In the genomic region with DNA sequence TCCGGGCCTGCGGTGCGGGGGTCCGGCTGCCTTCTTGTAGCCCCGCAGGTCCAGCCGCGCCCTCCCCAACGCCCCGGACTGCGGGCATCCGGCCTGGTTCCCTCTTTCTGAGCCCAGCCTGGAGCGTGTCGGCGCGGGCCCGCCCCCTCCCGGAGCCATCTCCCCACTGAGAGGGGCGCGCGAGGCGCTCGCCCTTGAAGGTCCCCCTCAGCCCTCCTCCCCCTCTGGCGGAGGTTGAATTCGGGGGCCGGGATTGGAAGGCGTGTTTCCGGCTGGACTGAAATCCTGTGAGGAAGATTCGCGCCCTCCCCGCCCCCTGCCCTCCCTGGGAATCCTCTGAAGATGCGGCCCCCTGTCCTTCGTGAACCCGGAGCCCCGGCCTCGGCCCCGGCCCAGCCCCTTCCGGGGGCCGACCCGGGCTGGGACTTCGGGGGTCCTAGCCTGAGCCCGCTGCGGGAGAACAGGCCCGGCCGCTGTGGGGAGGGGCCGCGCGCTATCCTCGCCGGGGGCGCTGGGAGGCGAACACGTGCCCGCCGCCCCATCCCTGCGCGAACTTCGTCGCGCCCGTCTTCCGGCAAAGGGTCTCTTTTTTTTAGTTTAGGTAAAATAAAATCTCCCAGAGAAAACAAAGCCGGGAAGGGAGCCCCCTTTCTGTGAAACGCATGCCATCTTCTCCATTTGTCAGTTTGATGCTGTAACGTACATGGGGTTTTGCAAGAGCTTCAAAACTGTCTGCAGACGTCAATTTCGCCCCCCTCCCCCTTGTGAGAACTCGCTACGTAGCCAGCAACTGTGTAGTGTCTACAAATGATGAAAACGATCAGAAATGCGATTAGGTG, we compare ENCODE assay signal across 8 cellular contexts. TPM values are rescaled to one million over a fixed set of nuclear protein-coding genes. Genes with fewer than 3 reads are reported as not detected.
DNase-seq lines count a peak whose midpoint lies in the region; ATAC-seq and TF ChIP-seq lines count a peak whose summit lies in the region.

No MANE protein-coding gene starts in this region.

- TF ChIP-seq CTCF in WI38 (IDR thresholded peaks at IDR 0.05; ENCODE audit: low read depth, low read length) (0 out of 2 replicates have a peak, but pooled peaks have one; percentile 3), mammary epithelial cell (conservative IDR thresholded peaks at IDR 0.05 in 1 of 2, IDR thresholded peaks at IDR 0.05 in 1 of 2; ENCODE audit: extremely low read depth in 1 of 2, insufficient read depth in 1 of 2, low read depth in 1 of 2, low read length in 2 of 2) (peak in 1 of 2 donors; percentile 27)

- peak overlapping the region; percentile 88 for H3K9ac ChIP-seq in mammary epithelial cell (ENCODE audit: insufficient read depth, low read length)

- peaks cover 4% of the 10 kb centered on the region for H3K4me1 ChIP-seq in mammary epithelial cell (ENCODE audit: insufficient read depth, low read length)

- no peaks in the 10 kb centered on the region for H3K9me3 ChIP-seq in mammary epithelial cell (replicated peaks; ENCODE audit: insufficient read depth, low read length)

- BruUV-seq in mammary epithelial cell (replicated peaks; lab: Mats Ljungman, UMichigan), result TSS peak; percentile 44

- peaks cover 35% of the 10 kb centered on the region for H3K79me2 ChIP-seq in mammary epithelial cell (ENCODE audit: insufficient read depth, low read length)

- H3K27ac ChIP-seq in mammary epithelial cell (ENCODE audit: insufficient read depth, low read depth, low read length), result peak overlapping the region; percentile 88

- CTCF ChIA-PET in mammary epithelial cell (lab: Charles Lee; ENCODE audit: low non-redundant PET), result interaction anchor here (0.5 to 0.7 kb wide), 2 partner anchors 78 to 126 kb away, joined by 3 read pairs; no protein-coding TSS in a partner anchor

- no peaks in the 10 kb centered on the region for H3K27me3 ChIP-seq in mammary epithelial cell (ENCODE audit: insufficient read depth, low read length)

- no peaks in the 10 kb centered on the region for H4K20me1 ChIP-seq in mammary epithelial cell (ENCODE audit: insufficient read depth, low read length)

- peak overlapping the region; percentile 72 for H2AFZ ChIP-seq in mammary epithelial cell (ENCODE audit: low read depth, low read length)

- dilution Hi-C loops in mammary epithelial cell (cut with HindIII; ENCODE audit: low sequenced_read_pairs), result loop anchor here (25.0 kb wide), 1 partner anchor 535 kb away; no protein-coding TSS in a partner anchor

- H3K4me3 ChIP-seq in WI38 (ENCODE audit: low read depth, low read length), result peak overlapping the region; percentile 85
- H3K4me3 ChIP-seq in mammary epithelial cell (replicated peaks in 1 of 3; ENCODE audit: insufficient read depth in 1 of 3, low read depth in 2 of 3, low read length in 3 of 3), result peak overlapping the region; percentile 85 to 93 (median 92)

- peak; percentile 52 for ATAC-seq in GM18498 (IDR thresholded peaks at IDR 0.05; ENCODE audit: unreplicated experiment)
- peak; percentile 34 for ATAC-seq in HG02884 (IDR thresholded peaks at IDR 0.05; ENCODE audit: unreplicated experiment)

- peak overlapping the region; percentile 93 for H3K4me2 ChIP-seq in mammary epithelial cell (ENCODE audit: insufficient read depth, low read depth, low read length)

- DNase-seq in NCI-H2171 treated with DMSO at 0.1 percent for 48 hours (lab: John Stamatoyannopoulos, UW) (peak; percentile 83), mammary epithelial cell (peak; percentile 77), inferior parietal cortex (ENCODE audit: extremely low spot score) (peak; percentile 52), smooth muscle cell of the brain vasculature (ENCODE audit: low read depth, low spot score) (peak; percentile 49), cerebellar nuclear complex (lab: John Stamatoyannopoulos, UW) (no peak)

- peaks cover 7% of the 10 kb centered on the region for H3K36me3 ChIP-seq in mammary epithelial cell (ENCODE audit: insufficient read depth, low read length)

- in situ Hi-C loops in mammary epithelial cell (cut with MboI; ENCODE audit: low sequenced_read_pairs in 2 of 2), result loop anchor here (10.0 to 25.0 kb wide), 2 partner anchors 118 to 560 kb away; a partner anchor contains a TSS

- intact Hi-C loops in mammary epithelial cell (cut with micrococcal nuclease), result loop anchor here (1.0 to 10.0 kb wide), 7 partner anchors 20 to 565 kb away; a partner anchor contains a TSS

- 2% methylated on average over 24 of the region's 70 CpGs for WGBS in mammary epithelial cell (ENCODE audit: low coverage, missing lambda C conversion rate)

RNA-seq across cellular contexts. Expression of a gene that starts 0.6 kb away (rescaled TPM):
- 100 to 1,000 TPM; 123 to 133 TPM for total RNA-seq in mammary epithelial cell
- polyA plus RNA-seq in mammary epithelial cell, result 47.0 TPM
- 80.5 TPM for polyA minus RNA-seq in mammary epithelial cell

RNA-seq across cellular contexts. Expression of a gene that starts 46.6 kb away (rescaled TPM):
- 10 to 100 TPM in 1 of 2 donors, 1 to 10 TPM in 1; 9.3 to 25.0 TPM for total RNA-seq in mammary epithelial cell
- polyA plus RNA-seq in mammary epithelial cell, result 10.1 TPM
- polyA minus RNA-seq in mammary epithelial cell, result not detected

RNA-seq across cellular contexts. Expression of a gene that starts 47.0 kb away (rescaled TPM):
- total RNA-seq in mammary epithelial cell, result 10 to 100 TPM; 51.1 to 59.0 TPM
- polyA plus RNA-seq in mammary epithelial cell, result 11.9 TPM
- 27.4 TPM for polyA minus RNA-seq in mammary epithelial cell

Comparison
In these comparisons a context has a peak if more than half of its experiments do, and no peak if none do; other contexts are left out.
1. DNase-seq: peak in NCI-H2171 treated with DMSO at 0.1 percent for 48 hours (single experiment), mammary epithelial cell (single experiment), inferior parietal cortex (single experiment) and smooth muscle cell of the brain vasculature (single experiment); none in cerebellar nuclear complex (0 of 2).